In the genomic region with DNA sequence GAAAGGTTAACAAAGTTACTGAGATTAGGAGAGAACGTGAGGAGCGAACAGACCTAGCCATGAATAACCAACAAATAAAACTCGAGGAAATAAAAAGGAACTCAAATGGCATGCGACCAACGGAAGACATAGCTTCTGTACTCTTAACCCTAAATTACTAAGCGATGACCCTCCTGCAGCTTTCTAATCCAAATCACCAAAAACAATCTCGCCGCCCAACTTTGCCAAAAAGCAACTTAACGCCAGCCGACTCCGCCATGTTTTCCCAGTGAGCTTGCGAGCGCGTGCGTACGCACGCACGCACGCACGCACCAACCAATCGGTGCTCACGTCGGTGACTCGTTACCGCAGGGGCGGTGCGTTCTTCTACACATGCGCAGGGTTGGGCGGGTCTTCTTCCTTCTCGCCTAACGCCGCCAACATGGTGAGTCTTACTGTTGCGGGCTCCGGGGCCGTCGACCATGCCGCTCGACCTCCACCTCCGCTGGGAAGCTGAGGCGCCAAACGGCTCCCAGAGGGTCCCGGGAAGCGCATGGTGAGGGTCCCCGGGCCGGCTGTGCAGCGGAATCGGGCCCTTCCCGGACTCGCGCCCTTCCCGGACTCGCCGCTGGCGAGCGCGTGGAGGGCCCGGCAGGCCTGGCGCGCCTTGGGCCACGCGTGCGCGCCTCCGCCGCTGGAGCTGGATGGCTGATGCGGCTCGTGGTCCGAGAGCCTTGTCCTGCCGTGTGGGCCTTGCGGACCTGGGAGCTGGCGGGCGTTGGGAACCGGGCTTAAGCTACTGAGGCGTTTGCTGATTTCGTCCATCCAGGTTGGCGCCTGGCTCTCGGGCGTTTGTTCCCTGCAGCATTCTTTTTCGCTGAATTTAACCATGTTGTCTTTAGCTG, we compare ENCODE assay signal across 1 cellular context.
TF ChIP-seq lines count a peak whose summit lies in the region.

A gene (plus strand): TSS at position 400 of the 884 bp plus-strand sequence. CDS start 133 bp downstream, at position 533.

TF ChIP-seq in GM12878, 131 proteins besides CTCF, POLR2A, EP300 and RAD21 (continued from another document):
- TF ChIP-seq, protein P1, sequence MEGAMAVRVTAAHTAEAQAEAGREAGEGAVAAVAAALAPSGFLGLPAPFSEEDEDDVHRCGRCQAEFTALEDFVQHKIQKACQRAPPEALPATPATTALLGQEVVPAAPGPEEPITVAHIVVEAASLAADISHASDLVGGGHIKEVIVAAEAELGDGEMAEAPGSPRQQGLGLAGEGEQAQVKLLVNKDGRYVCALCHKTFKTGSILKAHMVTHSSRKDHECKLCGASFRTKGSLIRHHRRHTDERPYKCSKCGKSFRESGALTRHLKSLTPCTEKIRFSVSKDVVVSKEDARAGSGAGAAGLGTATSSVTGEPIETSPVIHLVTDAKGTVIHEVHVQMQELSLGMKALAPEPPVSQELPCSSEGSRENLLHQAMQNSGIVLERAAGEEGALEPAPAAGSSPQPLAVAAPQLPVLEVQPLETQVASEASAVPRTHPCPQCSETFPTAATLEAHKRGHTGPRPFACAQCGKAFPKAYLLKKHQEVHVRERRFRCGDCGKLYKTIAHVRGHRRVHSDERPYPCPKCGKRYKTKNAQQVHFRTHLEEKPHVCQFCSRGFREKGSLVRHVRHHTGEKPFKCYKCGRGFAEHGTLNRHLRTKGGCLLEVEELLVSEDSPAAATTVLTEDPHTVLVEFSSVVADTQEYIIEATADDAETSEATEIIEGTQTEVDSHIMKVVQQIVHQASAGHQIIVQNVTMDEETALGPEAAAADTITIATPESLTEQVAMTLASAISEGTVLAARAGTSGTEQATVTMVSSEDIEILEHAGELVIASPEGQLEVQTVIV (IDR thresholded peaks at IDR 0.05; ENCODE audit: borderline replicate concordance, partially characterized antibody) = peak; percentile 44
- TF ChIP-seq, protein P2, sequence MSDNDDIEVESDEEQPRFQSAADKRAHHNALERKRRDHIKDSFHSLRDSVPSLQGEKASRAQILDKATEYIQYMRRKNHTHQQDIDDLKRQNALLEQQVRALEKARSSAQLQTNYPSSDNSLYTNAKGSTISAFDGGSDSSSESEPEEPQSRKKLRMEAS (IDR thresholded peaks at IDR 0.05; ENCODE audit: low read depth, low read length) = peak; percentile 84; the same call in 1 of the 2 replicates
- TF ChIP-seq RUNX3 (IDR thresholded peaks at IDR 0.05; ENCODE audit: low read length) (peak; percentile 68), POLR2AphosphoS5 (IDR thresholded peaks at IDR 0.05; ENCODE audit: low read length) (peak; percentile 98), IKZF2 (IDR thresholded peaks at IDR 0.05) (no peak), MTA3 (IDR thresholded peaks at IDR 0.05; ENCODE audit: borderline replicate concordance, low read length) (no peak), ZNF217 (IDR thresholded peaks at IDR 0.05) (no peak), SMAD1 (IDR thresholded peaks at IDR 0.05; ENCODE audit: low read depth, partially characterized antibody) (peak; percentile 81), POLR2AphosphoS2 (IDR thresholded peaks at IDR 0.05; ENCODE audit: low read depth, low read length) (peak; percentile 88), SMAD5 (IDR thresholded peaks at IDR 0.05; ENCODE audit: low read depth) (peak; percentile 92; the same call in 1 of the 2 replicates), SUPT20H (IDR thresholded peaks at IDR 0.05; ENCODE audit: borderline replicate concordance, control insufficient read depth, low read depth, low read length) (no peak), BCL11A (IDR thresholded peaks at IDR 0.05; ENCODE audit: low read depth, low read length) (no peak), ETV6 (conservative IDR thresholded peaks at IDR 0.05 in 1 of 2, IDR thresholded peaks at IDR 0.05 in 1 of 2; ENCODE audit: borderline replicate concordance in 1 of 2, low read depth in 1 of 2) (peak in 1 of 2 experiments; percentile 46; a peak in 1 of 4 replicates), MYC (IDR thresholded peaks at IDR 0.05; ENCODE audit: insufficient read depth, insufficient read length, insufficient replicate concordance, low read length, severe bottlenecking) (peak; percentile 98), RCOR1 (conservative IDR thresholded peaks at IDR 0.05; ENCODE audit: low read depth, low read length) (no peak), KDM1A (IDR thresholded peaks at IDR 0.05; ENCODE audit: borderline replicate concordance) (no peak), ZNF274 (IDR thresholded peaks at IDR 0.05; ENCODE audit: insufficient read depth, insufficient read length) (no peak), GATAD2B (conservative IDR thresholded peaks at IDR 0.05; ENCODE audit: low read depth) (peak; percentile 77), RELA (IDR thresholded peaks at IDR 0.05; ENCODE audit: borderline replicate concordance, partially characterized antibody) (peak; percentile 14), PML (IDR thresholded peaks at IDR 0.05; ENCODE audit: low read length) (peak; percentile 97), HDGF (IDR thresholded peaks at IDR 0.05) (peak; percentile 32; the same call in 1 of the 2 replicates), WRNIP1 (IDR thresholded peaks at IDR 0.05; ENCODE audit: borderline replicate concordance, low read depth, low read length) (no peak), ZNF384 (IDR thresholded peaks at IDR 0.05; ENCODE audit: borderline replicate concordance, low read depth, low read length) (no peak), PAX8 (IDR thresholded peaks at IDR 0.05) (0 out of 2 replicates have a peak, but pooled peaks have one; percentile 58), SP1 (IDR thresholded peaks at IDR 0.05; ENCODE audit: low read depth, low read length) (peak; percentile 78)
- TF ChIP-seq, protein P3, sequence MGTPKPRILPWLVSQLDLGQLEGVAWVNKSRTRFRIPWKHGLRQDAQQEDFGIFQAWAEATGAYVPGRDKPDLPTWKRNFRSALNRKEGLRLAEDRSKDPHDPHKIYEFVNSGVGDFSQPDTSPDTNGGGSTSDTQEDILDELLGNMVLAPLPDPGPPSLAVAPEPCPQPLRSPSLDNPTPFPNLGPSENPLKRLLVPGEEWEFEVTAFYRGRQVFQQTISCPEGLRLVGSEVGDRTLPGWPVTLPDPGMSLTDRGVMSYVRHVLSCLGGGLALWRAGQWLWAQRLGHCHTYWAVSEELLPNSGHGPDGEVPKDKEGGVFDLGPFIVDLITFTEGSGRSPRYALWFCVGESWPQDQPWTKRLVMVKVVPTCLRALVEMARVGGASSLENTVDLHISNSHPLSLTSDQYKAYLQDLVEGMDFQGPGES (IDR thresholded peaks at IDR 0.05) = no peak
- TF ChIP-seq, protein P4, sequence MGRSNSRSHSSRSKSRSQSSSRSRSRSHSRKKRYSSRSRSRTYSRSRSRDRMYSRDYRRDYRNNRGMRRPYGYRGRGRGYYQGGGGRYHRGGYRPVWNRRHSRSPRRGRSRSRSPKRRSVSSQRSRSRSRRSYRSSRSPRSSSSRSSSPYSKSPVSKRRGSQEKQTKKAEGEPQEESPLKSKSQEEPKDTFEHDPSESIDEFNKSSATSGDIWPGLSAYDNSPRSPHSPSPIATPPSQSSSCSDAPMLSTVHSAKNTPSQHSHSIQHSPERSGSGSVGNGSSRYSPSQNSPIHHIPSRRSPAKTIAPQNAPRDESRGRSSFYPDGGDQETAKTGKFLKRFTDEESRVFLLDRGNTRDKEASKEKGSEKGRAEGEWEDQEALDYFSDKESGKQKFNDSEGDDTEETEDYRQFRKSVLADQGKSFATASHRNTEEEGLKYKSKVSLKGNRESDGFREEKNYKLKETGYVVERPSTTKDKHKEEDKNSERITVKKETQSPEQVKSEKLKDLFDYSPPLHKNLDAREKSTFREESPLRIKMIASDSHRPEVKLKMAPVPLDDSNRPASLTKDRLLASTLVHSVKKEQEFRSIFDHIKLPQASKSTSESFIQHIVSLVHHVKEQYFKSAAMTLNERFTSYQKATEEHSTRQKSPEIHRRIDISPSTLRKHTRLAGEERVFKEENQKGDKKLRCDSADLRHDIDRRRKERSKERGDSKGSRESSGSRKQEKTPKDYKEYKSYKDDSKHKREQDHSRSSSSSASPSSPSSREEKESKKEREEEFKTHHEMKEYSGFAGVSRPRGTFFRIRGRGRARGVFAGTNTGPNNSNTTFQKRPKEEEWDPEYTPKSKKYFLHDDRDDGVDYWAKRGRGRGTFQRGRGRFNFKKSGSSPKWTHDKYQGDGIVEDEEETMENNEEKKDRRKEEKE (IDR thresholded peaks at IDR 0.05) = no peak
- TF ChIP-seq, protein P5, sequence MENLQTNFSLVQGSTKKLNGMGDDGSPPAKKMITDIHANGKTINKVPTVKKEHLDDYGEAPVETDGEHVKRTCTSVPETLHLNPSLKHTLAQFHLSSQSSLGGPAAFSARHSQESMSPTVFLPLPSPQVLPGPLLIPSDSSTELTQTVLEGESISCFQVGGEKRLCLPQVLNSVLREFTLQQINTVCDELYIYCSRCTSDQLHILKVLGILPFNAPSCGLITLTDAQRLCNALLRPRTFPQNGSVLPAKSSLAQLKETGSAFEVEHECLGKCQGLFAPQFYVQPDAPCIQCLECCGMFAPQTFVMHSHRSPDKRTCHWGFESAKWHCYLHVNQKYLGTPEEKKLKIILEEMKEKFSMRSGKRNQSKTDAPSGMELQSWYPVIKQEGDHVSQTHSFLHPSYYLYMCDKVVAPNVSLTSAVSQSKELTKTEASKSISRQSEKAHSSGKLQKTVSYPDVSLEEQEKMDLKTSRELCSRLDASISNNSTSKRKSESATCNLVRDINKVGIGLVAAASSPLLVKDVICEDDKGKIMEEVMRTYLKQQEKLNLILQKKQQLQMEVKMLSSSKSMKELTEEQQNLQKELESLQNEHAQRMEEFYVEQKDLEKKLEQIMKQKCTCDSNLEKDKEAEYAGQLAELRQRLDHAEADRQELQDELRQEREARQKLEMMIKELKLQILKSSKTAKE (IDR thresholded peaks at IDR 0.05; ENCODE audit: low read depth, poor library complexity, severe bottlenecking) = no peak
- TF ChIP-seq, protein P6, sequence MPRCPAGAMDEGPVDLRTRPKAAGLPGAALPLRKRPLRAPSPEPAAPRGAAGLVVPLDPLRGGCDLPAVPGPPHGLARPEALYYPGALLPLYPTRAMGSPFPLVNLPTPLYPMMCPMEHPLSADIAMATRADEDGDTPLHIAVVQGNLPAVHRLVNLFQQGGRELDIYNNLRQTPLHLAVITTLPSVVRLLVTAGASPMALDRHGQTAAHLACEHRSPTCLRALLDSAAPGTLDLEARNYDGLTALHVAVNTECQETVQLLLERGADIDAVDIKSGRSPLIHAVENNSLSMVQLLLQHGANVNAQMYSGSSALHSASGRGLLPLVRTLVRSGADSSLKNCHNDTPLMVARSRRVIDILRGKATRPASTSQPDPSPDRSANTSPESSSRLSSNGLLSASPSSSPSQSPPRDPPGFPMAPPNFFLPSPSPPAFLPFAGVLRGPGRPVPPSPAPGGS (IDR thresholded peaks at IDR 0.05; ENCODE audit: borderline replicate concordance, insufficient read depth, low read depth, low read length, poor library complexity, severe bottlenecking) = no peak
